8 cellular contexts compared by ENCODE assay signal in the genomic region with DNA sequence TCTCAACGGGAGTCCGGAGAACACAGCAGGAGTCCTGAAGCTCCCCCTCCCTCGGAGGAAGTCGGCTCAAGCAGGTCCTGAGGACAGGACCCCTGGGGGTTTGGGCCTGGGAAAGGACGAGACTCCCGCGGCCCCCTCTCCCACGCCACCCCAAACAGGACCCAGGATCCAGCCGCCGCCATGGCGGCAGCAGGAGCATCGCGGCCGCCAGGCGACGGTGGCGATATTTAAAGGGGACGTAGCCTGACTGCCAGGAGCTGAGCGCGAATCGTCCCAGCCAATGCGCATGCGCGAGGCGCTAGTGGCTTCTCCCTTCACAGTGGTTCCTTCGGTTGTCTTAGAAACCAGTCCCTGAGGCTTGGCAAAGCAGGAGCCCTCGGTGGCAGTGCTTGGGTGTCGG.
DNase-seq lines count a peak whose midpoint lies in the region; ATAC-seq and TF ChIP-seq lines count a peak whose summit lies in the region.
"Not testable (repeated sequence)": the region's sequence is repeated elsewhere in the genome, so short reads cannot be mapped to it uniquely, and the experiment has no call there.

No MANE protein-coding gene starts in this region.

- intact Hi-C loops in Panc1 (cut with micrococcal nuclease; ENCODE audit: unreplicated experiment); sciatic nerve (cut with DNase I): not testable (repeated sequence)

- in situ Hi-C loops in Panc1 (cut with HindIII; ENCODE audit: low pct_unique_long_range_greater_than_20kb, low sequenced_read_pairs) = not testable (repeated sequence)

- not testable (repeated sequence) for H3K27ac ChIP-seq in Panc1 (ENCODE audit: low read length); effector memory CD4-positive, alpha-beta T cell (ENCODE audit: insufficient read depth, low read length, poor library complexity, severe bottlenecking)

- not testable (repeated sequence) for BruUV-seq in Panc1 (replicated peaks; lab: Mats Ljungman, UMichigan)

- not testable (repeated sequence) for H3K4me1 ChIP-seq in Panc1 (ENCODE audit: control insufficient read depth, insufficient read depth, low read length); effector memory CD4-positive, alpha-beta T cell (ENCODE audit: control insufficient read depth, insufficient read depth, low read length, poor library complexity, severe bottlenecking)

- peak overlapping the region; percentile 39 to 51 for H3K4me3 ChIP-seq in Panc1 (ENCODE audit: low read depth in 2 of 2, low read length in 2 of 2)
- peak overlapping the region; percentile 37 for H3K4me3 ChIP-seq in effector memory CD4-positive, alpha-beta T cell (ENCODE audit: insufficient read depth, low read depth, low read length, poor library complexity, severe bottlenecking)

- CTCF ChIA-PET in Panc1 (lab: Charles Lee) = not testable (repeated sequence)

- peak; percentile 71 for DNase-seq in ELR (ENCODE audit: low read depth)
- DNase-seq in Panc1 (ENCODE audit: low read depth, low spot score) = peak; percentile 17
- DNase-seq in activated T-cell treated with anti-CD3 and anti-CD28 coated beads, Interleukin-2, amount 50 U/mL, for 1 hour = peak; percentile 72
- peak; percentile 29 to 61 (median 50) for DNase-seq in effector memory CD4-positive, alpha-beta T cell
- peak; percentile 44 for DNase-seq in left kidney (ENCODE audit: low read depth, low spot score)
- DNase-seq in sciatic nerve (ENCODE audit: low spot score) = peak; percentile 89
- DNase-seq in superior temporal gyrus (ENCODE audit: extremely low spot score) = peak; percentile 76

- not testable (repeated sequence) for TF ChIP-seq CTCF in Panc1 (IDR thresholded peaks at IDR 0.05)

- H3K9me3 ChIP-seq in Panc1 (ENCODE audit: control insufficient read depth, insufficient read depth, low read depth, low read length); effector memory CD4-positive, alpha-beta T cell (ENCODE audit: control insufficient read depth, low read length): not testable (repeated sequence)

- H3K27me3 ChIP-seq in Panc1 (ENCODE audit: control insufficient read depth, insufficient read depth, low read length); effector memory CD4-positive, alpha-beta T cell (replicated peaks; ENCODE audit: control insufficient read depth, insufficient read depth, low read length, poor library complexity, severe bottlenecking): not testable (repeated sequence)

- ATAC-seq in HG02642 (IDR thresholded peaks at IDR 0.05; ENCODE audit: poor library complexity, unreplicated experiment) (peak; percentile 70), Panc1 (peak; percentile 92), sciatic nerve (peak; percentile 85)

- not testable (repeated sequence) for H3K36me3 ChIP-seq in Panc1 (ENCODE audit: control insufficient read depth, insufficient read depth, low read length); effector memory CD4-positive, alpha-beta T cell (ENCODE audit: control insufficient read depth, insufficient read depth, low read length)

- POLR2A ChIA-PET in Panc1 (lab: Charles Lee) = not testable (repeated sequence)

Comparison
In these comparisons a context has a peak if more than half of its experiments do, and no peak if none do; other contexts are left out.
1. DNase-seq: peak in every context shown above with its lines; median percentile 89 in sciatic nerve; 76 in superior temporal gyrus; 72 in activated T-cell treated with anti-CD3 and anti-CD28 coated beads, Interleukin-2, amount 50 U/mL, for 1 hour; 71 in ELR; 50 in effector memory CD4-positive, alpha-beta T cell; 44 in left kidney; 17 in Panc1.